In genomic region chr2:27298391-27299080, GRCh38 we compare ENCODE assay signal across 1 cellular context.
TF ChIP-seq lines count a peak whose summit lies in the region.

No MANE protein-coding gene starts in this region.

TF ChIP-seq in IMR-90, 13 proteins besides CTCF, POLR2A, EP300 and RAD21:
- TF ChIP-seq CEBPB (IDR thresholded peaks at IDR 0.05; ENCODE audit: low read depth, low read length) = no peak
- no peak for TF ChIP-seq MXI1 (IDR thresholded peaks at IDR 0.05; ENCODE audit: borderline replicate concordance, low read depth, low read length)
- TF ChIP-seq ELK1 (IDR thresholded peaks at IDR 0.05; ENCODE audit: borderline replicate concordance, low read depth, low read length) = no peak
- no peak for TF ChIP-seq SMC3 (IDR thresholded peaks at IDR 0.05; ENCODE audit: low read depth, low read length)
TF ChIP-seq in IMR-90: peak in this region for 0.
